8 cellular contexts compared by ENCODE assay signal in genomic region chr2:55617160-55618024, GRCh38. TPM values are rescaled to one million over a fixed set of nuclear protein-coding genes. Genes with fewer than 3 reads are reported as not detected.
DNase-seq lines count a peak whose midpoint lies in the region; ATAC-seq and TF ChIP-seq lines count a peak whose summit lies in the region.

Gene PPP4R3B (minus strand): TSS chr2:55617622. CDS start chr2:55617285, 337 bp downstream.

- H3K9me3 ChIP-seq in HAP-1 (no peaks in the 10 kb centered on the region), MG63 (no peaks in the 10 kb centered on the region), neural progenitor cell (ENCODE audit: low read depth) (no peaks in the 10 kb centered on the region), subcutaneous abdominal adipose tissue (ENCODE audit: control insufficient read depth in 5 of 5, low read length in 5 of 5) (no peaks in the 10 kb centered on the region)

- peak within 1 kb of the TSS; percentile 87 for H3K4me2 ChIP-seq in neural progenitor cell

- H3K4me1 Mint-ChIP-seq in neural progenitor cell = peaks cover 25% of the 10 kb centered on the region

- H3K79me2 ChIP-seq in neural progenitor cell (ENCODE audit: low read depth) = peaks cover 93% of the 10 kb centered on the region

- H3K27ac ChIP-seq in foreskin keratinocyte (peak within 1 kb of the TSS; percentile 88), neural progenitor cell (peak within 1 kb of the TSS; percentile 93), subcutaneous abdominal adipose tissue (ENCODE audit: low read depth, low read length) (peak within 1 kb of the TSS; percentile 99)

- H3K9ac ChIP-seq in neural progenitor cell (peak within 1 kb of the TSS; percentile 98), subcutaneous abdominal adipose tissue (ENCODE audit: low read length in 5 of 5) (peak within 1 kb of the TSS; percentile 99 to 100 (median 100))

- TF ChIP-seq CTCF in foreskin keratinocyte (conservative IDR thresholded peaks at IDR 0.05) (peak; percentile 63), neural progenitor cell (IDR thresholded peaks at IDR 0.05) (peak; percentile 52)

- H3K36me3 ChIP-seq in HAP-1 (replicated peaks) = peaks cover 34% of the 10 kb centered on the region
- peaks cover 29% of the 10 kb centered on the region for H3K36me3 ChIP-seq in MG63
- H3K36me3 ChIP-seq in neural progenitor cell = peaks cover 19% of the 10 kb centered on the region
- peaks cover 11 to 22% (median 18%) of the 10 kb centered on the region in 5 donors for H3K36me3 ChIP-seq in subcutaneous abdominal adipose tissue (ENCODE audit: control insufficient read depth in 5 of 5, insufficient read depth in 5 of 5, low read length in 5 of 5)

- peaks cover 16% of the 10 kb centered on the region for H3F3A ChIP-seq in neural progenitor cell (ENCODE audit: low read depth)

- H3K4me3 Mint-ChIP-seq in neural progenitor cell = no peak within 1 kb of the TSS

- no peaks in the 10 kb centered on the region for H3K9me3 Mint-ChIP-seq in neural progenitor cell

- ATAC-seq in foreskin keratinocyte = peak; percentile 90

- DNase-seq in GDM1 (lab: John Stamatoyannopoulos, UW) (peak; percentile 99), HAP-1 (ENCODE audit: low spot score in 2 of 2) (peak; percentile 95 to 99), MG63 (peak; percentile 100), SHP77 treated with DMSO at 0.1 percent for 48 hours (lab: John Stamatoyannopoulos, UW) (peak; percentile 100), activated gamma-delta T cell (lab: John Stamatoyannopoulos, UW) (peak; percentile 99), foreskin keratinocyte (peak; percentile 98 to 99), neural progenitor cell (ENCODE audit: low spot score) (peak; percentile 99)

- H4K20me1 ChIP-seq in neural progenitor cell (ENCODE audit: low read depth) = peaks cover 29% of the 10 kb centered on the region

- peak within 1 kb of the TSS; percentile 85 for H2AFZ ChIP-seq in neural progenitor cell (replicated peaks)

- H3K4me1 ChIP-seq in HAP-1 = peaks cover 6% of the 10 kb centered on the region
- H3K4me1 ChIP-seq in foreskin keratinocyte = peaks cover 4% of the 10 kb centered on the region
- H3K4me1 ChIP-seq in neural progenitor cell = peaks cover 18% of the 10 kb centered on the region
- H3K4me1 ChIP-seq in subcutaneous abdominal adipose tissue (ENCODE audit: control insufficient read depth in 5 of 5, insufficient read depth in 5 of 5, low read length in 5 of 5) = peaks cover 6 to 57% (median 44%) of the 10 kb centered on the region in 5 donors

- H3K27ac Mint-ChIP-seq in neural progenitor cell = no peak within 1 kb of the TSS

- in situ Hi-C loops in HAP-1 (cut with MboI; ENCODE audit: low sequenced_read_pairs) = no loop called here

- H3K27me3 Mint-ChIP-seq in neural progenitor cell (ENCODE audit: insufficient read depth, low read depth) = peaks cover 2% of the 10 kb centered on the region

- H3K27me3 ChIP-seq in HAP-1 (ENCODE audit: low read depth) = no peaks in the 10 kb centered on the region
- H3K27me3 ChIP-seq in MG63 = no peaks in the 10 kb centered on the region
- H3K27me3 ChIP-seq in foreskin keratinocyte = no peaks in the 10 kb centered on the region
- H3K27me3 ChIP-seq in neural progenitor cell = no peaks in the 10 kb centered on the region
- H3K27me3 ChIP-seq in subcutaneous abdominal adipose tissue (ENCODE audit: control insufficient read depth in 5 of 5, insufficient read depth in 4 of 5, low read length in 5 of 5) = no peaks in the 10 kb centered on the region

- peaks cover 12% of the 10 kb centered on the region for H3K36me3 Mint-ChIP-seq in neural progenitor cell

- peak within 1 kb of the TSS; percentile 99 for H3K4me3 ChIP-seq in HAP-1
- peak within 1 kb of the TSS; percentile 88 for H3K4me3 ChIP-seq in MG63
- peak within 1 kb of the TSS; percentile 97 for H3K4me3 ChIP-seq in neural progenitor cell
- H3K4me3 ChIP-seq in subcutaneous abdominal adipose tissue (ENCODE audit: low read depth in 1 of 5, low read length in 5 of 5) = peak within 1 kb of the TSS; percentile 99 to 100 (median 100)

RNA-seq across cellular contexts. Expression of gene PPP4R3B, which starts in this region (rescaled TPM):
- total RNA-seq in MG63 (2014; rRNA removed; shearing (Covaris generic); ENCODE audit: low replicate concordance) = 12.6 and 23.4 TPM in 2 replicates
- total RNA-seq in foreskin keratinocyte (34.4 and 36.4 TPM in 2 replicates), neural progenitor cell (ENCODE audit: low replicate concordance) (44.1 and 71.2 TPM in 2 replicates)
- polyA plus RNA-seq in foreskin keratinocyte = 8.7 and 11.2 TPM in 2 replicates

Comparison
In these comparisons a context has a peak if more than half of its experiments do, and no peak if none do; other contexts are left out.
1. Peak in every context shown above with its lines: DNase-seq, ATAC-seq, H3K4me3 ChIP-seq and H3K27ac ChIP-seq.